8 cellular contexts compared by ENCODE assay signal in genomic region chr15:91055548-91056331, GRCh38. TPM values are rescaled to one million over a fixed set of nuclear protein-coding genes. Genes with fewer than 3 reads are reported as not detected.
A peak's percentile ranks its signal among the peaks of the same experiment; 100 is the strongest.
DNase-seq lines count a peak whose midpoint lies in the region; ATAC-seq and TF ChIP-seq lines count a peak whose summit lies in the region.

No MANE protein-coding gene starts in this region.

- H3K36me3 Mint-ChIP-seq in HFFc6 (ENCODE audit: low read depth) (no peaks in the 10 kb centered on the region), mesothelial cell of epicardium (no peaks in the 10 kb centered on the region), type B pancreatic cell (no peaks in the 10 kb centered on the region)

- H3K4me3 Mint-ChIP-seq in HFFc6 (peak overlapping the region; percentile 73), mesothelial cell of epicardium (no peak overlapping the region), type B pancreatic cell (no peak overlapping the region)

- no peak for TF ChIP-seq POLR2A in GM18505 (IDR thresholded peaks at IDR 0.05; ENCODE audit: borderline replicate concordance, extremely low read depth, insufficient read depth, insufficient read length)

- H3K4me1 Mint-ChIP-seq in HFFc6 (ENCODE audit: low read depth): peaks cover 24% of the 10 kb centered on the region
- no peaks in the 10 kb centered on the region for H3K4me1 Mint-ChIP-seq in mesothelial cell of epicardium
- H3K4me1 Mint-ChIP-seq in type B pancreatic cell (ENCODE audit: unreplicated experiment): no peaks in the 10 kb centered on the region

- H3K27ac Mint-ChIP-seq in HFFc6 (no peak overlapping the region), mesothelial cell of epicardium (no peak overlapping the region), type B pancreatic cell (no peak overlapping the region)

- H3K9me3 Mint-ChIP-seq in HFFc6 (no peaks in the 10 kb centered on the region), mesothelial cell of epicardium (no peaks in the 10 kb centered on the region), type B pancreatic cell (no peaks in the 10 kb centered on the region)

- peaks cover 30% of the 10 kb centered on the region for H3K27me3 Mint-ChIP-seq in HFFc6 (ENCODE audit: insufficient read depth)
- peaks cover 86% of the 10 kb centered on the region for H3K27me3 Mint-ChIP-seq in mesothelial cell of epicardium (ENCODE audit: low read depth)
- H3K27me3 Mint-ChIP-seq in type B pancreatic cell: peaks cover 73% of the 10 kb centered on the region

- DNase-seq in DMS53 treated with DMSO at 0.1 percent for 48 hours (lab: John Stamatoyannopoulos, UW; ENCODE audit: unreplicated experiment) (peak; percentile 85), HFFc6 (peak; percentile 71), NCI-H345 treated with DMSO at 0.1 percent for 48 hours (lab: John Stamatoyannopoulos, UW; ENCODE audit: unreplicated experiment) (peak; percentile 76), epithelial cell of esophagus (ENCODE audit: low read depth) (peak; percentile 79), mesothelial cell of epicardium (ENCODE audit: low spot score in 2 of 2, unreplicated experiment in 2 of 2) (no peak), type B pancreatic cell (ENCODE audit: extremely low spot score, unreplicated experiment) (no peak)
- DNase-seq in activated CD4-positive, alpha-beta T cell treated with anti-CD3 and anti-CD28 coated beads, Interleukin-2, amount 50 U/mL, for 1 hour: peak; percentile 16

- peak; percentile 80 for TF ChIP-seq CTCF in HFFc6 (IDR thresholded peaks at IDR 0.05)
- peak; percentile 94 for TF ChIP-seq CTCF in epithelial cell of esophagus (IDR thresholded peaks at IDR 0.05; ENCODE audit: insufficient read depth, low read depth, low read length, missing control alignments)
- peak; percentile 36 for TF ChIP-seq CTCF in mesothelial cell of epicardium (IDR thresholded peaks at IDR 0.05; ENCODE audit: unreplicated experiment)
- peak; percentile 86 for TF ChIP-seq CTCF in type B pancreatic cell (conservative IDR thresholded peaks at IDR 0.05)

- ATAC-seq in GM18505 (IDR thresholded peaks at IDR 0.05; ENCODE audit: unreplicated experiment): no peak

- no peak overlapping the region for H3K4me3 ChIP-seq in epithelial cell of esophagus (ENCODE audit: low read length)

RNA-seq across cellular contexts. Expression of gene VPS33B, which starts 33.3 kb away (rescaled TPM):
- total RNA-seq in HFFc6 (2021; fragmentation: NEBNext Ultra II Directional; extraction: Animal tissue kit (Norgen Biotek cat#: 25700)): 10 to 100 TPM; 12.7 to 18.8 (median 16.2) TPM
- total RNA-seq in mesothelial cell of epicardium (21.7 to 26.2 TPM (median 25.2 TPM) in 3 replicates), type B pancreatic cell (ENCODE audit: low replicate concordance) (20.2 and 25.5 TPM in 2 replicates)

RNA-seq across cellular contexts. Expression of gene SV2B, which starts 44.3 kb away (rescaled TPM):
- not detected for total RNA-seq in HFFc6 (2021; fragmentation: NEBNext Ultra II Directional; extraction: Animal tissue kit (Norgen Biotek cat#: 25700))
- 0.14 to 0.29 TPM (median 0.18 TPM) in 3 replicates for total RNA-seq in mesothelial cell of epicardium
- total RNA-seq in type B pancreatic cell (ENCODE audit: low replicate concordance): 1.7 and 3.1 TPM in 2 replicates

Comparison
In these comparisons a context has a peak if more than half of its experiments do, and no peak if none do; other contexts are left out.
1. DNase-seq: peak in DMS53 treated with DMSO at 0.1 percent for 48 hours (single experiment), HFFc6 (single experiment), NCI-H345 treated with DMSO at 0.1 percent for 48 hours (single experiment), activated CD4-positive, alpha-beta T cell treated with anti-CD3 and anti-CD28 coated beads, Interleukin-2, amount 50 U/mL, for 1 hour (single experiment) and epithelial cell of esophagus (single experiment); none in mesothelial cell of epicardium (0 of 2) and type B pancreatic cell (single experiment).
2. CTCF ChIP-seq: peak in every context shown above with its lines; median percentile 94 in epithelial cell of esophagus; 86 in type B pancreatic cell; 80 in HFFc6; 36 in mesothelial cell of epicardium.